In the genomic region with DNA sequence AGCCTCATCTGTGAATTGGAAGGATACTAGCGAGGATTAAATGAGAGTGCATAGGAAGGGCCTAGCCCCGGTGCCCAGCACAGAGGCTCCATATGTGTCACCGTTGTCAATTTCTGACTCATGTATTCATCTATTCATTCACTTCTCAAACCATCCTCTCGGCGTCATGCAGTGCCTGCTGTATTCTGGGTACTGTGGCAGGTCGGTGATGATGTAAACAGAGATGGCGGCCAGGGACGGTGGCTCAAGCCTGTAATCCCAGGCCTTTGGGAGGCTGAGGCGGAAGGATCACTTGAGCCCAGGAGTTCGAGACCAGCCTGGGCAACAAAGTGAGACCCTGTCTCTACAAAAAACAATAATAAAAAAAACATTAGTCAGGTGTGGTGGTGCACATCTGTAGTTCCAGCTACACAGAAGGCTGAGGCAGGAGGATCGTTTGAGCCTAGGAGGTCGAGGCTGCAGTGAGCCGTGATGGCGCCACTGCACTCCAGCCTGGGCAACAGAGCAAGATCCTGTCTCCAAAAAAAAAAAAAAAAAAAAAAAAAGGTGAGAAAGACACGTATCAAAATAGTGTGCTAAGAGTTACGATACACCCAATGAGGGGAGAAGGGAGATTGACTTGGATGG, we compare ENCODE assay signal across 8 cellular contexts. TPM values are rescaled to one million over a fixed set of nuclear protein-coding genes. Genes with fewer than 3 reads are reported as not detected.
A peak's percentile ranks its signal among the peaks of the same experiment; 100 is the strongest.
DNase-seq lines count a peak whose midpoint lies in the region; ATAC-seq and TF ChIP-seq lines count a peak whose summit lies in the region.

No MANE protein-coding gene starts in this region.

- no peaks in the 10 kb centered on the region for H3K9me3 ChIP-seq in CD4-positive, alpha-beta memory T cell (ENCODE audit: control insufficient read depth in 1 of 2, low read length in 2 of 2)
- no peaks in the 10 kb centered on the region for H3K9me3 ChIP-seq in HEK293 (ENCODE audit: control insufficient read depth, insufficient read depth, low read depth, low read length)
- H3K9me3 ChIP-seq in SU-DHL-6 (ENCODE audit: insufficient read depth, low read length) = no peaks in the 10 kb centered on the region
- no peaks in the 10 kb centered on the region for H3K9me3 ChIP-seq in prostate gland

- H3K79me2 ChIP-seq in SU-DHL-6 (ENCODE audit: insufficient read depth, low read length) = no peaks in the 10 kb centered on the region

- H3K4me1 ChIP-seq in CD4-positive, alpha-beta memory T cell (ENCODE audit: insufficient read depth, low read length) = peaks cover 34% of the 10 kb centered on the region
- H3K4me1 ChIP-seq in HEK293 (ENCODE audit: control insufficient read depth, insufficient read depth, low read length) (peaks cover 4% of the 10 kb centered on the region), prostate gland (replicated peaks) (peaks cover 22% of the 10 kb centered on the region)

- no peaks in the 10 kb centered on the region for H3K9me3 Mint-ChIP-seq in CD4-positive, alpha-beta memory T cell

- peaks cover 0 to 3% of the 10 kb centered on the region in 2 donors for H3K36me3 Mint-ChIP-seq in CD4-positive, alpha-beta memory T cell

- H4K20me1 ChIP-seq in SU-DHL-6 (ENCODE audit: low read depth, low read length) = no peaks in the 10 kb centered on the region

- H3K27ac Mint-ChIP-seq in CD4-positive, alpha-beta memory T cell = peak overlapping the region; percentile 54 to 90 (median 86)

- no peaks in the 10 kb centered on the region for H3K9me2 ChIP-seq in SU-DHL-6 (replicated peaks; ENCODE audit: insufficient read depth, low read length)

- no peak for ATAC-seq in GM19463 (IDR thresholded peaks at IDR 0.05; ENCODE audit: unreplicated experiment)
- no peak for ATAC-seq in HG03457 (IDR thresholded peaks at IDR 0.05; ENCODE audit: unreplicated experiment)

- H3K4me2 ChIP-seq in SU-DHL-6 (ENCODE audit: low read depth, low read length, poor library complexity, severe bottlenecking) = peak overlapping the region; percentile 44

- CTCF ChIA-PET in CD4-positive, alpha-beta memory T cell (lab: Charles Lee; ENCODE audit: partially characterized antibody) = interaction anchor here (0.8 to 9.5 kb wide), 40 partner anchors 8 to 416 kb away, joined by 3 to 114 read pairs (median 5); a partner anchor contains a TSS
- CTCF ChIA-PET in HEK293 (lab: Yijun Ruan, JAX) = interaction anchor here (0.5 to 11.8 kb wide), 65 partner anchors 11 to 818 kb away, joined by 3 to 475 read pairs (median 6); a partner anchor contains a TSS

- WGBS in prostate gland = 64% methylated on average over 16 of the region's 16 CpGs

- TF ChIP-seq CTCF in HEK293 (tag by site-specific recombination; IDR thresholded peaks at IDR 0.05) = no peak
- no peak for TF ChIP-seq CTCF in SU-DHL-6 (IDR thresholded peaks at IDR 0.05; ENCODE audit: insufficient read depth, low read length, poor library complexity, severe bottlenecking)
- no peak for TF ChIP-seq CTCF in prostate gland (IDR thresholded peaks at IDR 0.05)

- peaks cover 15% of the 10 kb centered on the region; the same call in 1 of the 2 replicates for H3F3A ChIP-seq in SU-DHL-6 (ENCODE audit: insufficient read depth)

- H3K4me3 Mint-ChIP-seq in CD4-positive, alpha-beta memory T cell = peak overlapping the region; percentile 65 to 85 (median 80)

- H3K9ac ChIP-seq in SU-DHL-6 (ENCODE audit: low read length) = peak overlapping the region; percentile 30; the same call in 1 of the 2 replicates

- peak in 1 of 5 donors; percentile 74 for DNase-seq in CD4-positive, alpha-beta memory T cell
- DNase-seq in glomerular visceral epithelial cell (ENCODE audit: extremely low spot score) = peak; percentile 18
- DNase-seq in prostate gland (ENCODE audit: low spot score) = no peak
- no peak for DNase-seq in retina

- H3K4me3 ChIP-seq in CD4-positive, alpha-beta memory T cell (ENCODE audit: low read length in 2 of 2) = peak overlapping the region in 1 of 2 donors; percentile 50
- H3K4me3 ChIP-seq in HEK293 (ENCODE audit: low read depth, low read length) = no peak overlapping the region
- no peak overlapping the region for H3K4me3 ChIP-seq in SU-DHL-6 (ENCODE audit: insufficient read depth, low read length, poor library complexity, severe bottlenecking)
- H3K4me3 ChIP-seq in prostate gland = no peak overlapping the region

- H3K4me1 Mint-ChIP-seq in CD4-positive, alpha-beta memory T cell = peaks cover 14 to 31% (median 22%) of the 10 kb centered on the region in 4 donors

- POLR2A ChIA-PET in CD4-positive, alpha-beta memory T cell (lab: Charles Lee; ENCODE audit: partially characterized antibody) = interaction anchor here (0.8 to 4.2 kb wide), 12 partner anchors 12 to 423 kb away, joined by 3 to 43 read pairs (median 6); a partner anchor contains a TSS
- POLR2A ChIA-PET in HEK293 (lab: Yijun Ruan, JAX) = interaction anchor here (1.3 kb wide), 1 partner anchor 11 kb away, joined by 7 read pairs; no protein-coding TSS in a partner anchor

- intact Hi-C loops in CD4-positive, alpha-beta memory T cell (cut with micrococcal nuclease) = loop anchor here (1.0 to 2.0 kb wide), 9 partner anchors 15 to 405 kb away; a partner anchor contains a TSS
- intact Hi-C loops in prostate gland (cut with DNase I) = loop anchor here (2.0 to 5.0 kb wide), 4 partner anchors 50 to 132 kb away; a partner anchor contains a TSS

- no peaks in the 10 kb centered on the region for H3K36me3 ChIP-seq in CD4-positive, alpha-beta memory T cell (ENCODE audit: insufficient read depth, low read length)
- H3K36me3 ChIP-seq in HEK293 (ENCODE audit: control insufficient read depth in 2 of 2, insufficient read depth in 1 of 2, low read length in 2 of 2) = no peaks in the 10 kb centered on the region
- no peaks in the 10 kb centered on the region for H3K36me3 ChIP-seq in SU-DHL-6 (ENCODE audit: low read length)
- no peaks in the 10 kb centered on the region for H3K36me3 ChIP-seq in prostate gland

- H2AFZ ChIP-seq in SU-DHL-6 (ENCODE audit: low read depth, low read length, severe bottlenecking) = peak overlapping the region; percentile 68

- peaks cover 15% of the 10 kb centered on the region for H3K27me3 ChIP-seq in CD4-positive, alpha-beta memory T cell (ENCODE audit: insufficient read depth, low read length)
- no peaks in the 10 kb centered on the region for H3K27me3 ChIP-seq in SU-DHL-6 (ENCODE audit: low read length)
- H3K27me3 ChIP-seq in prostate gland (replicated peaks; ENCODE audit: insufficient read depth) = no peaks in the 10 kb centered on the region

- H3K27ac ChIP-seq in CD4-positive, alpha-beta memory T cell (ENCODE audit: low read depth, low read length) = peak overlapping the region; percentile 4
- no peak overlapping the region for H3K27ac ChIP-seq in HEK293 (ENCODE audit: extremely low read depth, low read depth, low read length)
- no peak overlapping the region for H3K27ac ChIP-seq in SU-DHL-6 (ENCODE audit: low read depth, low read length)
- no peak overlapping the region for H3K27ac ChIP-seq in prostate gland

- TF ChIP-seq POLR2A in prostate gland (IDR thresholded peaks at IDR 0.05) = no peak

- H3K27me3 Mint-ChIP-seq in CD4-positive, alpha-beta memory T cell = peaks cover 16 to 20% of the 10 kb centered on the region in 2 donors

TF ChIP-seq in HEK293, 187 proteins besides CTCF, POLR2A, EP300 and RAD21 (continues in another document):
- TF ChIP-seq, protein P1, sequence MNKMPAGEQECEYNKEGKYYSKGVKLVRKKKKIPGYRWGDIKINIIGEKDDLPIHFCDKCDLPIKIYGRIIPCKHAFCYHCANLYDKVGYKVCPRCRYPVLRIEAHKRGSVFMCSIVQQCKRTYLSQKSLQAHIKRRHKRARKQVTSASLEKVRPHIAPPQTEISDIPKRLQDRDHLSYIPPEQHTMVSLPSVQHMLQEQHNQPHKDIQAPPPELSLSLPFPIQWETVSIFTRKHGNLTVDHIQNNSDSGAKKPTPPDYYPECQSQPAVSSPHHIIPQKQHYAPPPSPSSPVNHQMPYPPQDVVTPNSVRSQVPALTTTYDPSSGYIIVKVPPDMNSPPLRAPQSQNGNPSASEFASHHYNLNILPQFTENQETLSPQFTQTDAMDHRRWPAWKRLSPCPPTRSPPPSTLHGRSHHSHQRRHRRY (tag by site-specific recombination; IDR thresholded peaks at IDR 0.05) = no peak
- TF ChIP-seq WT1 (tag by site-specific recombination; IDR thresholded peaks at IDR 0.05) (no peak), SP3 (tag by site-specific recombination; IDR thresholded peaks at IDR 0.05) (no peak), PRDM1 (tag by site-specific recombination; IDR thresholded peaks at IDR 0.05) (no peak), ZNF626 (tag by site-specific recombination; IDR thresholded peaks at IDR 0.05) (no peak)
- TF ChIP-seq, protein P2, sequence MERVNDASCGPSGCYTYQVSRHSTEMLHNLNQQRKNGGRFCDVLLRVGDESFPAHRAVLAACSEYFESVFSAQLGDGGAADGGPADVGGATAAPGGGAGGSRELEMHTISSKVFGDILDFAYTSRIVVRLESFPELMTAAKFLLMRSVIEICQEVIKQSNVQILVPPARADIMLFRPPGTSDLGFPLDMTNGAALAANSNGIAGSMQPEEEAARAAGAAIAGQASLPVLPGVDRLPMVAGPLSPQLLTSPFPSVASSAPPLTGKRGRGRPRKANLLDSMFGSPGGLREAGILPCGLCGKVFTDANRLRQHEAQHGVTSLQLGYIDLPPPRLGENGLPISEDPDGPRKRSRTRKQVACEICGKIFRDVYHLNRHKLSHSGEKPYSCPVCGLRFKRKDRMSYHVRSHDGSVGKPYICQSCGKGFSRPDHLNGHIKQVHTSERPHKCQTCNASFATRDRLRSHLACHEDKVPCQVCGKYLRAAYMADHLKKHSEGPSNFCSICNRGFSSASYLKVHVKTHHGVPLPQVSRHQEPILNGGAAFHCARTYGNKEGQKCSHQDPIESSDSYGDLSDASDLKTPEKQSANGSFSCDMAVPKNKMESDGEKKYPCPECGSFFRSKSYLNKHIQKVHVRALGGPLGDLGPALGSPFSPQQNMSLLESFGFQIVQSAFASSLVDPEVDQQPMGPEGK (tag by site-specific recombination; IDR thresholded peaks at IDR 0.05) = no peak

RNA-seq across cellular contexts. Expression of a gene that starts 4.3 kb away (rescaled TPM):
- not detected for total RNA-seq in CD4-positive, alpha-beta memory T cell
- not detected for polyA plus RNA-seq in CD4-positive, alpha-beta memory T cell
- total RNA-seq in prostate gland = 100 to 1,000 TPM in 1 of 2 donors, 10 to 100 TPM in 1; 69.0 to 108 TPM

RNA-seq across cellular contexts. Expression of a gene that starts 14.5 kb away (rescaled TPM):
- 100 to 1,000 TPM; 105 to 110 TPM for total RNA-seq in CD4-positive, alpha-beta memory T cell
- polyA plus RNA-seq in CD4-positive, alpha-beta memory T cell = 10 to 100 TPM; 42.2 to 43.2 TPM
- total RNA-seq in prostate gland = 100 to 1,000 TPM in 1 of 2 donors, 10 to 100 TPM in 1; 52.5 to 202 TPM

RNA-seq across cellular contexts. Expression of a gene that starts 14.8 kb away (rescaled TPM):
- not detected for total RNA-seq in CD4-positive, alpha-beta memory T cell
- polyA plus RNA-seq in CD4-positive, alpha-beta memory T cell = under 1 TPM in 1 of 2 donors, not detected in 1; 0.06 TPM
- total RNA-seq in prostate gland = under 1 TPM in 1 of 2 donors, not detected in 1; 0.17 TPM

RNA-seq across cellular contexts. Expression of a gene that starts 42.7 kb away (rescaled TPM):
- total RNA-seq in CD4-positive, alpha-beta memory T cell = 1 to 10 TPM; 5.9 to 6.3 TPM
- polyA plus RNA-seq in CD4-positive, alpha-beta memory T cell = under 1 TPM in 1 of 2 donors, not detected in 1; 0.14 TPM
- total RNA-seq in prostate gland = 10 to 100 TPM in 1 of 2 donors, 1 to 10 TPM in 1; 4.3 to 44.3 TPM

RNA-seq across cellular contexts. Expression of a gene that starts 45.8 kb away (rescaled TPM):
- under 1 TPM in 1 of 2 experiments, not detected in 1; 0.55 TPM for total RNA-seq in CD4-positive, alpha-beta memory T cell
- polyA plus RNA-seq in CD4-positive, alpha-beta memory T cell = not detected
- total RNA-seq in prostate gland = 1 to 10 TPM; 2.7 to 5.8 TPM

Comparison
In these comparisons a context has a peak if more than half of its experiments do, and no peak if none do; other contexts are left out.
1. RNA of a gene that starts 4.3 kb away (total RNA-seq): 69.0 to 108 TPM in prostate gland; not detected in CD4-positive, alpha-beta memory T cell; every median in the first group is over 10 times any median in the second.